Comparison of ENCODE assay signal across 18 cellular contexts in the genomic region with DNA sequence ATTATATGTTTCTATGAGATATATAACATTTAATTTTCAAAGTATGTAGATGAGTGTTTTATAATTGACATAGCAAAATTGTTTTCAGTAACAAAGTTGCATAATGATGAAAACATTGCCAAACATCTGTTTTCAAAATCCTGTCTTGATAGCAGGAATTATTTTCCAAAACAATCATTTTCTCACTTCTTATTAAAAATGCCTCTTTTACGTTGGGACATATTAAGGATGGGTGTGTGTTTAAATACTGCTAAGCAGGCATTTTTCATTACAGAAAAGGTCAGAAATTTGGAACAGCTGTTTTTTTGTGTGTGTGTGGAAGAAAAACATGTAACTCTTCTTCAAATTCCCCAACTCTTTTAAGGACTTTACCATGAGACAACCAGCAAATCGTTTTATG.
A peak's percentile ranks its signal among the peaks of the same experiment; 100 is the strongest.
DNase-seq lines count a peak whose midpoint lies in the region; ATAC-seq and TF ChIP-seq lines count a peak whose summit lies in the region.
"Had no signal": no experiment of that assay in that cellular context is flagged by ENCODE, and none has a peak within 500 bp of the region (broad histone marks: within the 10 kb centered on the region; RNA-seq: fewer than 3 reads in every experiment).

No MANE protein-coding gene starts in this region.

- in situ Hi-C loops in Panc1 (cut with HindIII; ENCODE audit: low pct_unique_long_range_greater_than_20kb, low sequenced_read_pairs): no loop called here

- no peaks in the 10 kb centered on the region for H4K20me1 ChIP-seq in PC-9 (ENCODE audit: insufficient read depth)

- ATAC-seq in Panc1 (no peak), gastroesophageal sphincter (peak; percentile 55), sciatic nerve (peak; percentile 63), GM18520 (IDR thresholded peaks at IDR 0.05; ENCODE audit: unreplicated experiment) (no peak)
- ATAC-seq: CD8-positive, alpha-beta T cell had no signal

- H3F3A ChIP-seq in PC-9 (ENCODE audit: insufficient read depth, low read depth): no peaks in the 10 kb centered on the region

- peaks cover 6% of the 10 kb centered on the region; the same call in 1 of the 2 replicates for H3K4me1 ChIP-seq in Panc1 (ENCODE audit: control insufficient read depth, insufficient read depth, low read length)
- peaks cover 0 to 2% (median 0%) of the 10 kb centered on the region in 3 donors for H3K4me1 ChIP-seq in gastroesophageal sphincter
- H3K4me1 ChIP-seq in PC-9 (replicated peaks; ENCODE audit: insufficient read depth): no peaks in the 10 kb centered on the region
- H3K4me1 ChIP-seq: SJSA1 had no signal

- POLR2A ChIA-PET in Panc1 (lab: Charles Lee): no interaction called here
- POLR2A ChIA-PET in PC-9 (lab: Charles Lee; ENCODE audit: unreplicated experiment): no interaction called here

- H3K79me2 ChIP-seq in PC-9 (ENCODE audit: low read depth): no peaks in the 10 kb centered on the region

- peak overlapping the region; percentile 70; the same call in 1 of the 2 replicates for H3K27ac ChIP-seq in Panc1 (ENCODE audit: low read length)
- H3K27ac ChIP-seq in gastroesophageal sphincter: peak overlapping the region in 3 of 4 donors; percentile 3 to 43 (median 29)
- no peak overlapping the region for H3K27ac ChIP-seq in PC-9
- H3K27ac ChIP-seq: RWPE1, SJSA1 had no signal

- H3K9me3 ChIP-seq in Panc1 (ENCODE audit: control insufficient read depth, insufficient read depth, low read depth, low read length) (no peaks in the 10 kb centered on the region), gastroesophageal sphincter (peaks cover 0 to 9% (median 0%) of the 10 kb centered on the region in 3 donors), PC-9 (ENCODE audit: insufficient read depth, low read depth) (no peaks in the 10 kb centered on the region)
- H3K9me3 ChIP-seq: SJSA1 had no signal

- no peak for TF ChIP-seq EP300 in gastroesophageal sphincter (IDR thresholded peaks at IDR 0.05)

- H3K9me2 ChIP-seq in PC-9 (ENCODE audit: insufficient read depth): no peaks in the 10 kb centered on the region

- TF ChIP-seq CTCF in Panc1 (IDR thresholded peaks at IDR 0.05): no peak
- no peak for TF ChIP-seq CTCF in gastroesophageal sphincter (IDR thresholded peaks at IDR 0.05)
- no peak for TF ChIP-seq CTCF in PC-9 (conservative IDR thresholded peaks at IDR 0.05)

- H2AFZ ChIP-seq in PC-9: no peak overlapping the region

- CTCF ChIA-PET in Panc1 (lab: Charles Lee): no interaction called here
- CTCF ChIA-PET in PC-9 (lab: Charles Lee): no interaction called here

- H3K4me3 ChIP-seq in Panc1 (ENCODE audit: low read depth in 2 of 2, low read length in 2 of 2) (no peak overlapping the region), gastroesophageal sphincter (no peak overlapping the region), PC-9 (no peak overlapping the region)
- H3K4me3 ChIP-seq: SJSA1 had no signal

- DNase-seq in Panc1 (ENCODE audit: low read depth, low spot score) (no peak), amniotic epithelial cell (ENCODE audit: low read depth) (peak; percentile 29), sciatic nerve (ENCODE audit: low spot score) (no peak), Ammon's horn (ENCODE audit: low spot score) (no peak), PC-9 (no peak), NCI-H69 (lab: John Stamatoyannopoulos, UW) (no peak)
- DNase-seq: CD8-positive, alpha-beta T cell; DMS79; H9; KBM-7; NCI-H1417 treated with DMSO at 0.1 percent for 48 hours; NCI-H1930; NCI-H446; NK-92 treated with Interleukin-12 subunit alpha and Interleukin-12 subunit beta, amount 100 ng/mL, for 24 hours had no signal

- H3K27me3 ChIP-seq in Panc1 (ENCODE audit: control insufficient read depth, insufficient read depth, low read length): no peaks in the 10 kb centered on the region
- H3K27me3 ChIP-seq in gastroesophageal sphincter: no peaks in the 10 kb centered on the region
- H3K27me3 ChIP-seq in PC-9 (ENCODE audit: insufficient read depth, low read depth): no peaks in the 10 kb centered on the region
- H3K27me3 ChIP-seq: SJSA1 had no signal

- 57 to 58% methylated on average over 2 of the region's 2 CpGs for WGBS in gastroesophageal sphincter (ENCODE audit: low coverage in 1 of 2), 2 donors

- H3K36me3 ChIP-seq in Panc1 (ENCODE audit: control insufficient read depth, insufficient read depth, low read length) (no peaks in the 10 kb centered on the region), gastroesophageal sphincter (no peaks in the 10 kb centered on the region), PC-9 (ENCODE audit: low read depth) (no peaks in the 10 kb centered on the region)
- H3K36me3 ChIP-seq: SJSA1 had no signal

- TF ChIP-seq POLR2A in gastroesophageal sphincter (IDR thresholded peaks at IDR 0.05): no peak

- no TSS peak for BruUV-seq in Panc1 (replicated peaks; lab: Mats Ljungman, UMichigan)
- no TSS peak for BruUV-seq in PC-9 (replicated peaks; lab: Mats Ljungman, UMichigan)

- no peak overlapping the region for H3K4me2 ChIP-seq in PC-9

- intact Hi-C loops in Panc1 (cut with micrococcal nuclease; ENCODE audit: unreplicated experiment) (no loop called here), sciatic nerve (cut with DNase I) (no loop called here), PC-9 (cut with micrococcal nuclease; ENCODE audit: unreplicated experiment) (no loop called here)

Comparison
In these comparisons a context has a peak if more than half of its experiments do, and no peak if none do; other contexts are left out.
1. ATAC-seq: peak in gastroesophageal sphincter (single experiment) and sciatic nerve (single experiment); none in Panc1 (single experiment) and GM18520 (single experiment).